8 cellular contexts compared by ENCODE assay signal in genomic region chr1:206250953-206251681, GRCh38. TPM values are rescaled to one million over a fixed set of nuclear protein-coding genes. Genes with fewer than 3 reads are reported as not detected.
DNase-seq lines count a peak whose midpoint lies in the region; ATAC-seq, FAIRE-seq and TF ChIP-seq lines count a peak whose summit lies in the region.
"Not testable (repeated sequence)": the region's sequence is repeated elsewhere in the genome, so short reads cannot be mapped to it uniquely, and the experiment has no call there.

No MANE protein-coding gene starts in this region.

- not testable (repeated sequence) for H4K5ac ChIP-seq in IMR-90 (ENCODE audit: low read depth, low read length)

- H3K27me3 ChIP-seq in IMR-90 (ENCODE audit: control insufficient read depth, insufficient read depth, low read length); SU-DHL-6 (ENCODE audit: low read length); GM12878 (replicated peaks in 1 of 2; ENCODE audit: control insufficient read depth in 2 of 2, insufficient read depth in 2 of 2, low read length in 1 of 2): not testable (repeated sequence)

- dilution Hi-C loops in IMR-90 (cut with HindIII; ENCODE audit: low sequenced_read_pairs, unreplicated experiment), result not testable (repeated sequence)

- SMC1A ChIA-PET in GM12878 (lab: Charles Lee; ENCODE audit: uncharacterized antibody, unreplicated experiment), result not testable (repeated sequence)

- RAD21 ChIA-PET in GM12878 (lab: Charles Lee; ENCODE audit: unreplicated experiment), result not testable (repeated sequence)

- H2AK5ac ChIP-seq in IMR-90 (ENCODE audit: low read depth, low read length), result not testable (repeated sequence)

- H3K56ac ChIP-seq in IMR-90 (ENCODE audit: extremely low read depth, insufficient read depth, low read length), result not testable (repeated sequence)

- H3K9me1 ChIP-seq in IMR-90 (ENCODE audit: insufficient read depth, low read length), result not testable (repeated sequence)

- H2BK120ac ChIP-seq in IMR-90 (ENCODE audit: low read depth, low read length), result not testable (repeated sequence)

- BruUV-seq in IMR-90 (replicated peaks; lab: Mats Ljungman, UMichigan); GM12878 (replicated peaks; lab: Mats Ljungman, UMichigan): not testable (repeated sequence)

- not testable (repeated sequence) for H3K23ac ChIP-seq in IMR-90 (ENCODE audit: low read depth, low read length)

- not testable (repeated sequence) for H3K27ac ChIP-seq in IMR-90 (ENCODE audit: insufficient read depth, low read length); GM12878 (ENCODE audit: control insufficient read depth, insufficient read depth)
- peak overlapping the region; percentile 91 for H3K27ac ChIP-seq in SU-DHL-6 (ENCODE audit: low read depth, low read length)

- ATAC-seq in GM18498 (IDR thresholded peaks at IDR 0.05; ENCODE audit: unreplicated experiment) (peak; percentile 76), GM19351 (IDR thresholded peaks at IDR 0.05; ENCODE audit: unreplicated experiment) (peak; percentile 87), GM21723 (IDR thresholded peaks at IDR 0.05; ENCODE audit: unreplicated experiment) (peak; percentile 48), HG02938 (IDR thresholded peaks at IDR 0.05; ENCODE audit: unreplicated experiment) (peak; percentile 51), IMR-90 (ENCODE audit: low read depth) (peak; percentile 13; the same call in 1 of the 2 replicates), GM12878 (peak; percentile 79)
- peak; percentile 87 for ATAC-seq in stimulated activated naive CD8-positive, alpha-beta T cell treated with anti-CD3 and anti-CD28 coated beads, Interleukin-15, Interleukin-2, amounts not matched to agents 100 U/mL and 50 U/mL, for 24 hours

- H4K8ac ChIP-seq in IMR-90 (ENCODE audit: low read depth in 2 of 2, low read length in 2 of 2), result not testable (repeated sequence)

- H3K9me3 ChIP-seq in IMR-90 (ENCODE audit: control insufficient read depth, insufficient read depth, low read length); SU-DHL-6 (ENCODE audit: insufficient read depth, low read length); GM12878 (replicated peaks; ENCODE audit: control insufficient read depth, insufficient read depth, low read length): not testable (repeated sequence)

- not testable (repeated sequence) for H3K9ac ChIP-seq in IMR-90 (ENCODE audit: low read depth, low read length); GM12878 (ENCODE audit: control insufficient read depth, insufficient read depth, low read length)
- peak overlapping the region; percentile 20; the same call in 1 of the 2 replicates for H3K9ac ChIP-seq in SU-DHL-6 (ENCODE audit: low read length)

- H2BK5ac ChIP-seq in IMR-90 (ENCODE audit: low read depth, low read length, poor library complexity, severe bottlenecking), result not testable (repeated sequence)

- TF ChIP-seq EP300 in GM12878 (IDR thresholded peaks at IDR 0.05; ENCODE audit: borderline replicate concordance in 1 of 2, control insufficient read depth in 1 of 2, low read depth in 2 of 2, low read length in 2 of 2), result not testable (repeated sequence)

- in situ Hi-C loops in IMR-90 (cut with MboI; ENCODE audit: low sequenced_read_pairs); GM12878 (cut with MboI): not testable (repeated sequence)

- H3K18ac ChIP-seq in IMR-90 (ENCODE audit: low read depth, low read length), result not testable (repeated sequence)

- H3K4me2 ChIP-seq in IMR-90 (ENCODE audit: low read depth, low read length); GM12878 (ENCODE audit: control insufficient read depth, insufficient read depth): not testable (repeated sequence)
- peak overlapping the region; percentile 44 for H3K4me2 ChIP-seq in SU-DHL-6 (ENCODE audit: low read depth, low read length, poor library complexity, severe bottlenecking)

- TF ChIP-seq CTCF in IMR-90 (conservative IDR thresholded peaks at IDR 0.05; ENCODE audit: low read depth, low read length); SU-DHL-6 (IDR thresholded peaks at IDR 0.05; ENCODE audit: insufficient read depth, low read length, poor library complexity, severe bottlenecking); GM12878 (IDR thresholded peaks at IDR 0.05 in 2 of 3, conservative IDR thresholded peaks at IDR 0.05 in 1 of 3; ENCODE audit: control insufficient read depth in 2 of 3, extremely low read depth in 1 of 3, insufficient read depth in 1 of 3, low read depth in 3 of 3, low read length in 3 of 3): not testable (repeated sequence)

- not testable (repeated sequence) for FAIRE-seq in GM12878 (lab: Jason Lieb, UNC)

- not testable (repeated sequence) for H3K14ac ChIP-seq in IMR-90 (replicated peaks; ENCODE audit: low read depth, low read length)

- not testable (repeated sequence) for H3K79me1 ChIP-seq in IMR-90 (ENCODE audit: low read depth in 1 of 2, low read length in 2 of 2)

- DNase-seq in IMR-90; GM12878 (ENCODE audit: low read depth, low spot score); stimulated activated naive CD8-positive, alpha-beta T cell treated with anti-CD3 and anti-CD28 coated beads, Interleukin-15, Interleukin-2, amounts not matched to agents 100 U/mL and 50 U/mL, for 24 hours: not testable (repeated sequence)

- H3F3A ChIP-seq in SU-DHL-6 (ENCODE audit: insufficient read depth), result not testable (repeated sequence)

- not testable (repeated sequence) for H3K79me2 ChIP-seq in SU-DHL-6 (ENCODE audit: insufficient read depth, low read length); GM12878 (ENCODE audit: control insufficient read depth, insufficient read depth, low read length)

- not testable (repeated sequence) for H3K9me2 ChIP-seq in SU-DHL-6 (replicated peaks; ENCODE audit: insufficient read depth, low read length)

- H3K4me3 ChIP-seq in IMR-90 (ENCODE audit: insufficient read depth, low read depth, low read length); SU-DHL-6 (ENCODE audit: insufficient read depth, low read length, poor library complexity, severe bottlenecking); GM12878: not testable (repeated sequence)

- not testable (repeated sequence) for H2AK9ac ChIP-seq in IMR-90 (replicated peaks; ENCODE audit: low read depth, low read length, poor library complexity)

- not testable (repeated sequence) for H3K4ac ChIP-seq in IMR-90 (ENCODE audit: low read depth, low read length)

- not testable (repeated sequence) for H3K36me3 ChIP-seq in IMR-90 (ENCODE audit: control insufficient read depth, insufficient read depth, low read length); SU-DHL-6 (ENCODE audit: low read length); GM12878 (ENCODE audit: control insufficient read depth in 2 of 2, insufficient read depth in 2 of 2, low read length in 1 of 2)

- not testable (repeated sequence) for H4K91ac ChIP-seq in IMR-90 (ENCODE audit: insufficient read depth, low read depth, low read length)

- WGBS in IMR-90 (ENCODE audit: extremely low coverage in 2 of 2, insufficient read length in 1 of 2), 2 experiments, result no CpG with 5 or more reads among the region's 3 CpGs
- 16% methylated on average over 2 of the region's 3 CpGs for WGBS in GM12878 (ENCODE audit: insufficient coverage, insufficient replicate concordance, low lambda C conversion rate, missing lambda C conversion rate)

- not testable (repeated sequence) for TF ChIP-seq RAD21 in IMR-90 (IDR thresholded peaks at IDR 0.05; ENCODE audit: low read length); GM12878 (IDR thresholded peaks at IDR 0.05; ENCODE audit: insufficient read depth, low read depth, low read length)

- TF ChIP-seq POLR2A in IMR-90 (IDR thresholded peaks at IDR 0.05; ENCODE audit: low read depth, low read length); GM12878 (IDR thresholded peaks at IDR 0.05; ENCODE audit: low read depth, low read length): not testable (repeated sequence)

- intact Hi-C loops in IMR-90 (cut with micrococcal nuclease); GM12878 (cut with micrococcal nuclease; ENCODE audit: unreplicated experiment): not testable (repeated sequence)

- CTCF ChIA-PET in IMR-90 (lab: Yijun Ruan, JAX); GM12878 (lab: Yijun Ruan, JAX): not testable (repeated sequence)

- POLR2A ChIA-PET in IMR-90 (lab: Charles Lee; ENCODE audit: unreplicated experiment); GM12878 (lab: Charles Lee): not testable (repeated sequence)

- H2BK20ac ChIP-seq in IMR-90 (ENCODE audit: low read depth, low read length), result not testable (repeated sequence)

- H2AFZ ChIP-seq in IMR-90 (replicated peaks; ENCODE audit: low read length, poor library complexity); SU-DHL-6 (ENCODE audit: low read depth, low read length, severe bottlenecking); GM12878 (ENCODE audit: control insufficient read depth, low read depth, low read length): not testable (repeated sequence)

- not testable (repeated sequence) for H4K20me1 ChIP-seq in IMR-90 (ENCODE audit: insufficient read depth, low read length); SU-DHL-6 (ENCODE audit: low read depth, low read length); GM12878 (ENCODE audit: control insufficient read depth, insufficient read depth)

- not testable (repeated sequence) for H3K4me1 ChIP-seq in IMR-90 (ENCODE audit: control insufficient read depth, insufficient read depth, low read length); GM12878 (ENCODE audit: control insufficient read depth, insufficient read depth, low read length)

- H2BK15ac ChIP-seq in IMR-90 (ENCODE audit: low read depth, low read length), result not testable (repeated sequence)

RNA-seq across cellular contexts. Expression of gene SRGAP2, which starts 47.8 kb away (rescaled TPM):
- 33.3 and 50.3 TPM in 2 replicates for total RNA-seq in IMR-90 (2012; rRNA removed)
- 19.7 and 20.7 TPM in 2 replicates for polyA plus RNA-seq in IMR-90 (2012; rRNA removed)
- polyA plus RNA-seq in IMR-90 (2012; cell fraction: cytosol; rRNA removed), result 8.1 and 12.3 TPM in 2 replicates
- 46.8 and 67.8 TPM in 2 replicates for polyA plus RNA-seq in IMR-90 (2012; cell fraction: nucleus; rRNA removed; ENCODE audit: low replicate concordance)
- total RNA-seq in GM12878 (2013; cell fraction: nucleolus; rRNA removed), result 26.8 and 33.2 TPM in 2 replicates
- 8.6 and 9.8 TPM in 2 replicates for total RNA-seq in GM12878 (2014; rRNA removed)
- total RNA-seq in GM12878 (2014; rRNA removed; fragmentation: Illumina TruSeq; extraction: Trizol), result 4.9 and 5.1 TPM in 2 replicates
- total RNA-seq in GM12878 (2021), result 11.6 and 13.6 TPM in 2 replicates
- polyA plus RNA-seq in GM12878 (2011; ENCODE audit: low read depth), result 4.1 TPM
- polyA plus RNA-seq in GM12878 (2011; rRNA removed), result 5.5 and 5.7 TPM in 2 replicates
- 8.2 and 8.6 TPM in 2 replicates for polyA plus RNA-seq in GM12878 (2011; cell fraction: cytosol; rRNA removed)
- 15.1 and 22.1 TPM in 2 replicates for polyA plus RNA-seq in GM12878 (2011; cell fraction: nucleus; rRNA removed)
- polyA plus RNA-seq in GM12878 (2012), result 6.8 and 7.0 TPM in 2 replicates
- polyA plus RNA-seq in GM12878 (2014; fragmentation: Illumina TruSeq; extraction: Trizol), result 5.3 and 6.9 TPM in 2 replicates
- 1 to 10 TPM; 1.2 to 2.5 TPM for polyA plus RNA-seq in GM12878 (2014; fragmentation: Nextera tagmentation; extraction: Ambion mirVana)
- 7.2 and 8.2 TPM in 2 replicates for polyA plus RNA-seq in GM12878 (2014; rRNA removed)
- polyA plus RNA-seq in GM12878 (2016; fragmentation: Nextera tagmentation; extraction: Ambion mirVana), result 10 to 100 TPM; 12.1 to 15.0 TPM
- polyA minus RNA-seq in GM12878 (2011; rRNA and poly(A)+ RNA removed), result 12.9 and 17.4 TPM in 2 replicates
- polyA minus RNA-seq in GM12878 (2011; cell fraction: cytosol; rRNA and poly(A)+ RNA removed), result 5.3 and 5.5 TPM in 2 replicates
- 20.1 and 48.2 TPM in 2 replicates for polyA minus RNA-seq in GM12878 (2011; cell fraction: nucleus; rRNA and poly(A)+ RNA removed)

RNA-seq across cellular contexts. Expression of gene FAM72A, which starts 48.5 kb away (rescaled TPM):
- 2.2 and 4.2 TPM in 2 replicates for total RNA-seq in IMR-90 (2012; rRNA removed)
- 3.8 and 5.0 TPM in 2 replicates for polyA plus RNA-seq in IMR-90 (2012; rRNA removed)
- polyA plus RNA-seq in IMR-90 (2012; cell fraction: cytosol; rRNA removed), result 2.3 and 2.4 TPM in 2 replicates
- polyA plus RNA-seq in IMR-90 (2012; cell fraction: nucleus; rRNA removed; ENCODE audit: low replicate concordance), result 2.4 and 6.2 TPM in 2 replicates
- 12.2 and 13.6 TPM in 2 replicates for total RNA-seq in GM12878 (2013; cell fraction: nucleolus; rRNA removed)
- total RNA-seq in GM12878 (2014; rRNA removed), result 12.8 and 14.1 TPM in 2 replicates
- 17.4 and 19.3 TPM in 2 replicates for total RNA-seq in GM12878 (2014; rRNA removed; fragmentation: Illumina TruSeq; extraction: Trizol)
- 14.2 and 15.0 TPM in 2 replicates for total RNA-seq in GM12878 (2021)
- 3.1 TPM for polyA plus RNA-seq in GM12878 (2011; ENCODE audit: low read depth)
- polyA plus RNA-seq in GM12878 (2011; rRNA removed), result 36.7 and 49.1 TPM in 2 replicates
- polyA plus RNA-seq in GM12878 (2011; cell fraction: cytosol; rRNA removed), result 19.4 and 23.0 TPM in 2 replicates
- 19.2 and 26.0 TPM in 2 replicates for polyA plus RNA-seq in GM12878 (2011; cell fraction: nucleus; rRNA removed)
- polyA plus RNA-seq in GM12878 (2012), result 6.1 and 10.7 TPM in 2 replicates
- 22.5 and 30.6 TPM in 2 replicates for polyA plus RNA-seq in GM12878 (2014; fragmentation: Illumina TruSeq; extraction: Trizol)
- polyA plus RNA-seq in GM12878 (2014; fragmentation: Nextera tagmentation; extraction: Ambion mirVana), result 10 to 100 TPM in 1 of 2 experiments, 1 to 10 TPM in 1; 7.5 to 10.2 TPM
- polyA plus RNA-seq in GM12878 (2014; rRNA removed), result 15.7 and 19.7 TPM in 2 replicates
- polyA plus RNA-seq in GM12878 (2016; fragmentation: Nextera tagmentation; extraction: Ambion mirVana), result 10 to 100 TPM; 25.7 to 28.3 TPM
- polyA minus RNA-seq in GM12878 (2011; rRNA and poly(A)+ RNA removed), result 34.9 and 43.5 TPM in 2 replicates
- 9.0 and 10.8 TPM in 2 replicates for polyA minus RNA-seq in GM12878 (2011; cell fraction: cytosol; rRNA and poly(A)+ RNA removed)
- 12.8 and 17.7 TPM in 2 replicates for polyA minus RNA-seq in GM12878 (2011; cell fraction: nucleus; rRNA and poly(A)+ RNA removed)

Comparison
In these comparisons a context has a peak if more than half of its experiments do, and no peak if none do; other contexts are left out.
1. ATAC-seq: peak in every context shown above with its lines; median percentile 87 in GM19351; 87 in stimulated activated naive CD8-positive, alpha-beta T cell treated with anti-CD3 and anti-CD28 coated beads, Interleukin-15, Interleukin-2, amounts not matched to agents 100 U/mL and 50 U/mL, for 24 hours; 79 in GM12878; 76 in GM18498; 51 in HG02938; 48 in GM21723; 13 in IMR-90.